21 cellular contexts compared by ENCODE assay signal in the genomic region with DNA sequence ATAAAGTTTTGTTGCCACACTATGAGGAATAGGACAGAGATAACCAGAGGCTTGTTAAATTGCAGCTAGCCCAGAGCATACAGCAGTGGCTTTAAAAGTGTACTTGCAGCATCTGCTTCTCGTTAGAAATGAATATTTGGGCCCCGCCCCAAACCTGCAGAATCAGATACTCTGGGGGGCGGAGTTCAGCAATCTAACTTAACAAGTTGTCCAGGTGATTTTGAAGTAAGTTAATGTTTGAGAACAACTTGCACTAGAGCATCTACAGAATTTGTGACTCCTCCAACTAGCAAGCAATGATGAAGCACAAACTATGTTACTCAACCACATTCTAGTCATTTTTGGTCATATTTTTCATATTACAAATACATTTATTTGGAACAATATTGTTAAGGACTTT. TPM values are rescaled to one million over a fixed set of nuclear protein-coding genes. Genes with fewer than 3 reads are reported as not detected.
DNase-seq lines count a peak whose midpoint lies in the region; ATAC-seq and TF ChIP-seq lines count a peak whose summit lies in the region.
"Had no signal": no experiment of that assay in that cellular context is flagged by ENCODE, and none has a peak within 500 bp of the region (broad histone marks: within the 10 kb centered on the region; RNA-seq: fewer than 3 reads in every experiment).

No MANE protein-coding gene starts in this region.

- no peaks in the 10 kb centered on the region for H3K36me3 ChIP-seq in left lung
- H3K36me3 ChIP-seq: breast epithelium had no signal

- peaks cover 0 to 3% of the 10 kb centered on the region in 2 donors for H3K9me3 ChIP-seq in left lung
- H3K9me3 ChIP-seq: breast epithelium had no signal

- H3K27ac ChIP-seq in left lung, result no peak overlapping the region
- H3K27ac ChIP-seq: breast epithelium had no signal

- TF ChIP-seq CTCF in Calu3 (IDR thresholded peaks at IDR 0.05; ENCODE audit: unreplicated experiment), result no peak
- TF ChIP-seq CTCF in epithelial cell of esophagus (IDR thresholded peaks at IDR 0.05; ENCODE audit: insufficient read depth, low read depth, low read length, missing control alignments), result no peak
- TF ChIP-seq CTCF in left lung (IDR thresholded peaks at IDR 0.05), result no peak

- H3K4me3 Mint-ChIP-seq in Calu3 (ENCODE audit: low read depth, unreplicated experiment), result no peak overlapping the region
- H3K4me3 Mint-ChIP-seq: CD4-positive, alpha-beta T cell; nephron; stimulated activated memory B cell treated with anti-CD40 and anti-IgM and Interleukin-4, amounts not matched to agents 10 μg/mL and 1 μg/mL and 100 μg/mL, for 72 hours; T-helper 17 cell had no signal

- CTCF ChIA-PET in Calu3 (lab: Charles Lee), result interaction anchor here (0.7 kb wide), 1 partner anchor 1023 kb away, joined by 3 read pairs; no protein-coding TSS in a partner anchor

- H3K4me3 ChIP-seq in epithelial cell of esophagus (ENCODE audit: low read length) (no peak overlapping the region), left lung (no peak overlapping the region)
- H3K4me3 ChIP-seq: breast epithelium had no signal

- no peaks in the 10 kb centered on the region for H3K27me3 Mint-ChIP-seq in Calu3 (ENCODE audit: unreplicated experiment)
- H3K27me3 Mint-ChIP-seq: CD4-positive, alpha-beta T cell; T-helper 17 cell had no signal

- no peaks in the 10 kb centered on the region for H3K4me1 ChIP-seq in left lung
- H3K4me1 ChIP-seq: breast epithelium had no signal

- peaks cover 9% of the 10 kb centered on the region for H3K4me1 Mint-ChIP-seq in Calu3 (ENCODE audit: low read depth, unreplicated experiment)
- H3K4me1 Mint-ChIP-seq: nephron; stimulated activated memory B cell treated with anti-CD40 and anti-IgM and Interleukin-4, amounts not matched to agents 10 μg/mL and 1 μg/mL and 100 μg/mL, for 72 hours; T-helper 17 cell had no signal

- no peak overlapping the region for H3K27ac Mint-ChIP-seq in Calu3 (ENCODE audit: unreplicated experiment)
- H3K27ac Mint-ChIP-seq: CD4-positive, alpha-beta T cell; nephron; stimulated activated memory B cell treated with anti-CD40 and anti-IgM and Interleukin-4, amounts not matched to agents 10 μg/mL and 1 μg/mL and 100 μg/mL, for 72 hours; T-helper 17 cell had no signal

- no peaks in the 10 kb centered on the region for H3K9me3 Mint-ChIP-seq in Calu3 (ENCODE audit: low read depth, unreplicated experiment)

- H3K36me3 Mint-ChIP-seq in Calu3 (ENCODE audit: insufficient read depth, unreplicated experiment), result no peaks in the 10 kb centered on the region
- H3K36me3 Mint-ChIP-seq: stimulated activated memory B cell treated with anti-CD40 and anti-IgM and Interleukin-4, amounts not matched to agents 10 μg/mL and 1 μg/mL and 100 μg/mL, for 72 hours had no signal

- intact Hi-C loops in Calu3 (cut with micrococcal nuclease; ENCODE audit: unreplicated experiment) (no loop called here), left lung (cut with DNase I) (no loop called here)

- BruUV-seq in Calu3 (replicated peaks; lab: Mats Ljungman, UMichigan), result no TSS peak

- DNase-seq in Calu3 (peak; percentile 28), NCI-H510A treated with DMSO at 0.1 percent for 48 hours (lab: John Stamatoyannopoulos, UW) (peak; percentile 55), epithelial cell of esophagus (ENCODE audit: low read depth) (peak; percentile 39), left lung (no peak), DMS79 treated with DMSO at 0.1 percent for 48 hours (lab: John Stamatoyannopoulos, UW) (no peak), NCI-H2171 treated with DMSO at 0.1 percent for 48 hours (lab: John Stamatoyannopoulos, UW) (no peak), NCI-H187 (lab: John Stamatoyannopoulos, UW) (no peak)
- DNase-seq: activated effector memory CD4-positive, alpha-beta T cell treated with Interleukin-2 at 50 U/mL for 16 hours; CD4-positive, alpha-beta T cell; NCI-H1417 treated with DMSO at 0.1 percent for 48 hours; NCI-H774; OCI-M1; SIG-M5; T-helper 17 cell had no signal

- no peaks in the 10 kb centered on the region for H3K27me3 ChIP-seq in left lung
- H3K27me3 ChIP-seq: breast epithelium had no signal

- peak; percentile 44 for ATAC-seq in left lung
- ATAC-seq in GM21390 (IDR thresholded peaks at IDR 0.05; ENCODE audit: unreplicated experiment), result no peak
- ATAC-seq: HepG2; left lobe of liver; sciatic nerve; stimulated activated memory B cell treated with anti-CD40 and anti-IgM and Interleukin-4, amounts not matched to agents 10 μg/mL and 1 μg/mL and 100 μg/mL, for 72 hours; T-helper 17 cell had no signal

RNA-seq across cellular contexts. Expression of a gene that starts 10.6 kb away (rescaled TPM):
- total RNA-seq in Calu3 (2022) (7.0 and 10.3 TPM in 2 replicates), left lung (1 to 10 TPM; 4.7 to 5.4 TPM)

Comparison
In these comparisons a context has a peak if more than half of its experiments do, and no peak if none do; other contexts are left out.
1. DNase-seq: peak in Calu3 (single experiment), NCI-H510A treated with DMSO at 0.1 percent for 48 hours (single experiment) and epithelial cell of esophagus (single experiment); none in left lung (0 of 2), DMS79 treated with DMSO at 0.1 percent for 48 hours (single experiment), NCI-H2171 treated with DMSO at 0.1 percent for 48 hours (single experiment) and NCI-H187 (0 of 2).